13 cellular contexts compared by ENCODE assay signal in genomic region chr14:92959189-92959531, GRCh38. TPM values are rescaled to one million over a fixed set of nuclear protein-coding genes. Genes with fewer than 3 reads are reported as not detected.
DNase-seq lines count a peak whose midpoint lies in the region; ATAC-seq and TF ChIP-seq lines count a peak whose summit lies in the region.
"Had no signal": no experiment of that assay in that cellular context is flagged by ENCODE, and none has a peak within 500 bp of the region (broad histone marks: within the 10 kb centered on the region; RNA-seq: fewer than 3 reads in every experiment).

No MANE protein-coding gene starts in this region.

- no peaks in the 10 kb centered on the region for H3K9me3 Mint-ChIP-seq in activated CD8-positive, alpha-beta T cell treated with anti-CD3 and anti-CD28 coated beads, Interleukin-2, amount 10 ng/mL, durations not matched to agents 7 days and 5 days (ENCODE audit: insufficient read depth)
- H3K9me3 Mint-ChIP-seq: CD8-positive, alpha-beta T cell had no signal

- 33 to 53% methylated on average over 10 of the region's 10 CpGs for WGBS in heart right ventricle, 2 donors

- H3K9me3 ChIP-seq in heart right ventricle: no peaks in the 10 kb centered on the region

- no peaks in the 10 kb centered on the region for H3K27me3 ChIP-seq in heart right ventricle

- H3K27ac Mint-ChIP-seq in activated CD8-positive, alpha-beta T cell treated with anti-CD3 and anti-CD28 coated beads, Interleukin-2, amount 10 ng/mL, durations not matched to agents 7 days and 5 days: no peak overlapping the region
- H3K27ac Mint-ChIP-seq: CD8-positive, alpha-beta T cell had no signal

- DNase-seq in NCI-H1092 treated with DMSO at 0.1 percent for 48 hours (lab: John Stamatoyannopoulos, UW): peak; percentile 78
- DNase-seq in NCI-H82 treated with DMSO at 0.1 percent for 48 hours (lab: John Stamatoyannopoulos, UW; ENCODE audit: unreplicated experiment): peak; percentile 81
- DNase-seq in heart right ventricle: peak in 1 of 2 donors; percentile 46
- DNase-seq in retina: peak; percentile 89
- DNase-seq in activated naive CD4-positive, alpha-beta T cell treated with Interleukin-2 at 50 U/mL for 16 hours: no peak
- DNase-seq in activated CD8-positive, alpha-beta T cell treated with anti-CD3 and anti-CD28 coated beads, Interleukin-2, amount 10 ng/mL, durations not matched to agents 7 days and 5 days: no peak
- DNase-seq: activated CD4-positive, alpha-beta T cell treated with anti-CD3 and anti-CD28 coated beads for 4 hours; activated effector memory CD4-positive, alpha-beta T cell treated with anti-CD3 and anti-CD28 coated beads, Interleukin-2, amount 50 U/mL, for 16 hours; CD8-positive, alpha-beta T cell; MV-4-11; T-helper 1 cell had no signal

- no peak for TF ChIP-seq CTCF in heart right ventricle (IDR thresholded peaks at IDR 0.05)

- peak overlapping the region; percentile 36 to 81 (median 54) for H3K27ac ChIP-seq in heart right ventricle

- H3K36me3 ChIP-seq in heart right ventricle: peaks cover 0 to 74% (median 9%) of the 10 kb centered on the region in 9 donors

- POLR2A ChIA-PET in activated CD8-positive, alpha-beta T cell treated with anti-CD3 and anti-CD28 coated beads, Interleukin-2, amount 10 ng/mL, durations not matched to agents 7 days and 5 days (lab: Charles Lee): interaction anchor here (1.2 kb wide), 1 partner anchor 9 kb away, joined by 5 read pairs; no protein-coding TSS in a partner anchor

- no peaks in the 10 kb centered on the region for H3K4me1 Mint-ChIP-seq in activated CD8-positive, alpha-beta T cell treated with anti-CD3 and anti-CD28 coated beads, Interleukin-2, amount 10 ng/mL, durations not matched to agents 7 days and 5 days (ENCODE audit: low read depth)

- no peak overlapping the region for H3K4me3 Mint-ChIP-seq in activated CD8-positive, alpha-beta T cell treated with anti-CD3 and anti-CD28 coated beads, Interleukin-2, amount 10 ng/mL, durations not matched to agents 7 days and 5 days
- H3K4me3 Mint-ChIP-seq: CD8-positive, alpha-beta T cell had no signal

- intact Hi-C loops in heart right ventricle (cut with DNase I): no loop called here

- H3K4me3 ChIP-seq in heart right ventricle: no peak overlapping the region

- no peaks in the 10 kb centered on the region for H3K27me3 Mint-ChIP-seq in activated CD8-positive, alpha-beta T cell treated with anti-CD3 and anti-CD28 coated beads, Interleukin-2, amount 10 ng/mL, durations not matched to agents 7 days and 5 days (ENCODE audit: low read depth)

- peaks cover 3 to 58% (median 31%) of the 10 kb centered on the region in 9 donors for H3K4me1 ChIP-seq in heart right ventricle

- CTCF ChIA-PET in activated CD8-positive, alpha-beta T cell treated with anti-CD3 and anti-CD28 coated beads, Interleukin-2, amount 10 ng/mL, durations not matched to agents 7 days and 5 days (lab: Charles Lee): no interaction called here

- peaks cover 13% of the 10 kb centered on the region for H3K36me3 Mint-ChIP-seq in activated CD8-positive, alpha-beta T cell treated with anti-CD3 and anti-CD28 coated beads, Interleukin-2, amount 10 ng/mL, durations not matched to agents 7 days and 5 days (ENCODE audit: low read depth)

- ATAC-seq in heart right ventricle (peak in 7 of 8 donors; percentile 55 to 68 (median 61)), GM21786 (IDR thresholded peaks at IDR 0.05; ENCODE audit: unreplicated experiment) (no peak)
- ATAC-seq in activated CD8-positive, alpha-beta T cell treated with anti-CD3 and anti-CD28 coated beads, Interleukin-2, amount 10 ng/mL, durations not matched to agents 7 days and 5 days: no peak
- ATAC-seq: CD8-positive, alpha-beta T cell had no signal

RNA-seq across cellular contexts. Expression of gene CHGA, which starts 36.2 kb away (rescaled TPM):
- not detected for total RNA-seq in heart right ventricle
- under 1 TPM in 1 of 2 donors, not detected in 1; 0.14 TPM for polyA plus RNA-seq in heart right ventricle
- not detected for total RNA-seq in activated CD8-positive, alpha-beta T cell treated with anti-CD3 and anti-CD28 coated beads, Interleukin-2, amount 10 ng/mL, durations not matched to agents 7 days and 5 days
- total RNA-seq: CD8-positive, alpha-beta T cell; mononuclear cell had no signal

Comparison
In these comparisons a context has a peak if more than half of its experiments do, and no peak if none do; other contexts are left out.
1. DNase-seq: peak in NCI-H1092 treated with DMSO at 0.1 percent for 48 hours (single experiment), NCI-H82 treated with DMSO at 0.1 percent for 48 hours (single experiment) and retina (single experiment); none in activated naive CD4-positive, alpha-beta T cell treated with Interleukin-2 at 50 U/mL for 16 hours (single experiment) and activated CD8-positive, alpha-beta T cell treated with anti-CD3 and anti-CD28 coated beads, Interleukin-2, amount 10 ng/mL, durations not matched to agents 7 days and 5 days (single experiment).
2. ATAC-seq: peak in heart right ventricle (7 of 8); none in GM21786 (single experiment) and activated CD8-positive, alpha-beta T cell treated with anti-CD3 and anti-CD28 coated beads, Interleukin-2, amount 10 ng/mL, durations not matched to agents 7 days and 5 days (single experiment).